ENCODE assay signal across 18 cellular contexts in the genomic region with DNA sequence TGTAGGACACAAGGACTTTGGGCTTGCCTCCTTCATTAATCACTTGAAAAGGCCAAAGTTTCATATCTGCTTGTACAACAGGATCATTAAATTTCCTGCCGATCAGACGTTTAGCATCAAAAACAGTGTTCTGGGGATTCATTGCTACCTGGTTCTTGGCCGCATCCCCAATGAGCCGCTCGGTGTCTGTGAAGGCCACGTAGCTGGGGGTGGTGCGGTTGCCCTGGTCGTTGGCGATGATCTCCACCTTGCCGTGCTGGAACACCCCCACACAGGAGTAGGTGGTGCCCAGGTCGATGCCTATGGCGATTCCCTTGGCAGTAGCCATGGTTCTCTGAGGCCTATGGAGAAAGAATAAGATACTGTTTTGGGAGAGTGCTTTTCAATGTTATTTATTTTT.
"Had no signal": no experiment of that assay in that cellular context is flagged by ENCODE, and none has a peak within 500 bp of the region (broad histone marks: within the 10 kb centered on the region; RNA-seq: fewer than 3 reads in every experiment).

No MANE protein-coding gene starts in this region.

- H3K9me3 ChIP-seq: body of pancreas, tibial artery had no signal

- H3K4me3 ChIP-seq: body of pancreas, dorsolateral prefrontal cortex, tibial artery had no signal

- H3K27ac Mint-ChIP-seq: activated naive CD8-positive, alpha-beta T cell treated with anti-CD3 and anti-CD28 coated beads, Interleukin-2, amount 10 ng/mL, durations not matched to agents 7 days and 5 days had no signal

- H3K27me3 Mint-ChIP-seq: activated naive CD8-positive, alpha-beta T cell treated with anti-CD3 and anti-CD28 coated beads, Interleukin-2, amount 10 ng/mL, durations not matched to agents 7 days and 5 days had no signal

- H3K27ac ChIP-seq: body of pancreas, tibial artery had no signal

- DNase-seq: activated CD4-positive, alpha-beta T cell treated with anti-CD3 and anti-CD28 coated beads, Interleukin-2, amount 50 U/mL, for 4 hours; activated gamma-delta T cell treated with Interleukin-2 at 50 U/mL for 16 hours; activated naive CD8-positive, alpha-beta T cell treated with anti-CD3 and anti-CD28 coated beads, Interleukin-2, amount 10 ng/mL, durations not matched to agents 7 days and 5 days; activated T-cell treated with anti-CD3 and anti-CD28 coated beads, Interleukin-2, amount 50 U/mL, for 1 hour; body of pancreas; central memory CD4-positive, alpha-beta T cell; dorsolateral prefrontal cortex; mesendoderm; occipital lobe; retina; stimulated activated CD4-positive, alpha-beta T cell treated with anti-CD3 and anti-CD28 coated beads, Interleukin-12 subunit alpha, Interleukin-12 subunit beta, amount 100 ng/mL, for 4 hours; stimulated activated CD4-positive, alpha-beta T cell treated with anti-CD3 and anti-CD28 coated beads, Interleukin-1b, Interleukin-23, amount 100 ng/mL, for 48 hours; stimulated activated CD8-positive, alpha-beta memory T cell treated with anti-CD3 and anti-CD28 coated beads, Interleukin-4, amount 100 ng/mL, for 48 hours; stimulated activated naive CD4-positive, alpha-beta T cell treated with Interleukin-2 at 50 U/mL for 16 hours; T-helper 1 cell; T1000 had no signal

- ATAC-seq: body of pancreas had no signal

- H3K27me3 ChIP-seq: body of pancreas, dorsolateral prefrontal cortex, tibial artery had no signal

- H3K36me3 ChIP-seq: tibial artery had no signal

- H3K4me3 Mint-ChIP-seq: activated naive CD8-positive, alpha-beta T cell treated with anti-CD3 and anti-CD28 coated beads, Interleukin-2, amount 10 ng/mL, durations not matched to agents 7 days and 5 days; nephron had no signal

- H3K9me3 Mint-ChIP-seq: activated naive CD8-positive, alpha-beta T cell treated with anti-CD3 and anti-CD28 coated beads, Interleukin-2, amount 10 ng/mL, durations not matched to agents 7 days and 5 days had no signal
